Comparison of ENCODE assay signal across 8 cellular contexts in genomic region chr3:141051641-141052569, GRCh38. TPM values are rescaled to one million over a fixed set of nuclear protein-coding genes. Genes with fewer than 3 reads are reported as not detected.
DNase-seq lines count a peak whose midpoint lies in the region; ATAC-seq lines count a peak whose summit lies in the region.

No MANE protein-coding gene starts in this region.

- DNase-seq in NCI-H1694 treated with DMSO at 0.1 percent for 48 hours (lab: John Stamatoyannopoulos, UW) (peak; percentile 41), NCI-H1694 (lab: John Stamatoyannopoulos, UW) (no peak), LoVo (ENCODE audit: low spot score) (no peak), H4 (ENCODE audit: low spot score) (no peak)
- no peak for DNase-seq in activated CD8-positive, alpha-beta T cell treated with anti-CD3 and anti-CD28 coated beads, Interleukin-2, amount 10 ng/mL, durations not matched to agents 7 days and 5 days
- DNase-seq in stimulated activated naive CD8-positive, alpha-beta T cell treated with anti-CD3 and anti-CD28 coated beads, Interleukin-15, amount 100 ng/mL, for 72 hours, result peak in 1 of 2 donors; percentile 15

- peaks cover 50% of the 10 kb centered on the region for H3K27me3 ChIP-seq in iPS-18a (ENCODE audit: control insufficient read depth, insufficient read depth, low read length)

- H3K9me3 ChIP-seq in iPS-18a (ENCODE audit: control insufficient read depth, low read depth, low read length), result no peaks in the 10 kb centered on the region

- ATAC-seq in activated CD8-positive, alpha-beta T cell treated with anti-CD3 and anti-CD28 coated beads, Interleukin-2, amount 10 ng/mL, durations not matched to agents 7 days and 5 days, result no peak
- ATAC-seq in stimulated activated naive CD8-positive, alpha-beta T cell treated with anti-CD3 and anti-CD28 coated beads, Interleukin-15, amount 100 ng/mL, for 72 hours, result no peak
- no peak for ATAC-seq in HG03442 (IDR thresholded peaks at IDR 0.05; ENCODE audit: unreplicated experiment)

- H3K36me3 ChIP-seq in iPS-18a (ENCODE audit: control insufficient read depth, low read depth, low read length), result no peaks in the 10 kb centered on the region

- CTCF ChIA-PET in activated CD8-positive, alpha-beta T cell treated with anti-CD3 and anti-CD28 coated beads, Interleukin-2, amount 10 ng/mL, durations not matched to agents 7 days and 5 days (lab: Charles Lee), result interaction anchor here (0.8 to 2.6 kb wide), 4 partner anchors 11 to 52 kb away, joined by 3 to 11 read pairs (median 4); no protein-coding TSS in a partner anchor

- peaks cover 4% of the 10 kb centered on the region for H3K4me1 ChIP-seq in iPS-18a (ENCODE audit: control insufficient read depth, low read depth, low read length)

- H3K27ac Mint-ChIP-seq in activated CD8-positive, alpha-beta T cell treated with anti-CD3 and anti-CD28 coated beads, Interleukin-2, amount 10 ng/mL, durations not matched to agents 7 days and 5 days, result no peak overlapping the region
- no peak overlapping the region for H3K27ac Mint-ChIP-seq in stimulated activated naive CD8-positive, alpha-beta T cell treated with anti-CD3 and anti-CD28 coated beads, Interleukin-15, amount 100 ng/mL, for 72 hours

- POLR2A ChIA-PET in activated CD8-positive, alpha-beta T cell treated with anti-CD3 and anti-CD28 coated beads, Interleukin-2, amount 10 ng/mL, durations not matched to agents 7 days and 5 days (lab: Charles Lee), result no interaction called here

- no peaks in the 10 kb centered on the region for H3K36me3 Mint-ChIP-seq in activated CD8-positive, alpha-beta T cell treated with anti-CD3 and anti-CD28 coated beads, Interleukin-2, amount 10 ng/mL, durations not matched to agents 7 days and 5 days (ENCODE audit: low read depth)

- no peaks in the 10 kb centered on the region for H3K9me3 Mint-ChIP-seq in activated CD8-positive, alpha-beta T cell treated with anti-CD3 and anti-CD28 coated beads, Interleukin-2, amount 10 ng/mL, durations not matched to agents 7 days and 5 days (ENCODE audit: insufficient read depth)
- no peaks in the 10 kb centered on the region for H3K9me3 Mint-ChIP-seq in stimulated activated naive CD8-positive, alpha-beta T cell treated with anti-CD3 and anti-CD28 coated beads, Interleukin-15, amount 100 ng/mL, for 72 hours

- H3K4me3 ChIP-seq in iPS-18a (ENCODE audit: low read length), result peak overlapping the region; percentile 84

- peaks cover 18% of the 10 kb centered on the region for H3K4me1 Mint-ChIP-seq in activated CD8-positive, alpha-beta T cell treated with anti-CD3 and anti-CD28 coated beads, Interleukin-2, amount 10 ng/mL, durations not matched to agents 7 days and 5 days (ENCODE audit: low read depth)
- peaks cover 22% of the 10 kb centered on the region for H3K4me1 Mint-ChIP-seq in stimulated activated naive CD8-positive, alpha-beta T cell treated with anti-CD3 and anti-CD28 coated beads, Interleukin-15, amount 100 ng/mL, for 72 hours

- no peak overlapping the region for H3K27ac ChIP-seq in iPS-18a (ENCODE audit: low read length)

- peak overlapping the region; percentile 26 for H3K4me3 Mint-ChIP-seq in activated CD8-positive, alpha-beta T cell treated with anti-CD3 and anti-CD28 coated beads, Interleukin-2, amount 10 ng/mL, durations not matched to agents 7 days and 5 days
- H3K4me3 Mint-ChIP-seq in stimulated activated naive CD8-positive, alpha-beta T cell treated with anti-CD3 and anti-CD28 coated beads, Interleukin-15, amount 100 ng/mL, for 72 hours, result peak overlapping the region; percentile 54 to 55

- peak overlapping the region; percentile 64 for H3K9ac ChIP-seq in iPS-18a (ENCODE audit: low read length)

- H3K27me3 Mint-ChIP-seq in activated CD8-positive, alpha-beta T cell treated with anti-CD3 and anti-CD28 coated beads, Interleukin-2, amount 10 ng/mL, durations not matched to agents 7 days and 5 days (ENCODE audit: low read depth), result peaks cover 67% of the 10 kb centered on the region
- H3K27me3 Mint-ChIP-seq in stimulated activated naive CD8-positive, alpha-beta T cell treated with anti-CD3 and anti-CD28 coated beads, Interleukin-15, amount 100 ng/mL, for 72 hours, result peaks cover 83% of the 10 kb centered on the region

RNA-seq across cellular contexts. Expression of gene SPSB4, which starts 0.8 kb away (rescaled TPM):
- total RNA-seq in activated CD8-positive, alpha-beta T cell treated with anti-CD3 and anti-CD28 coated beads, Interleukin-2, amount 10 ng/mL, durations not matched to agents 7 days and 5 days, result not detected
- total RNA-seq in H4 (2014; rRNA removed; shearing (Covaris generic)), result 1.9 and 2.2 TPM in 2 replicates
